ENCODE assay signal across 1 cellular context in the genomic region with DNA sequence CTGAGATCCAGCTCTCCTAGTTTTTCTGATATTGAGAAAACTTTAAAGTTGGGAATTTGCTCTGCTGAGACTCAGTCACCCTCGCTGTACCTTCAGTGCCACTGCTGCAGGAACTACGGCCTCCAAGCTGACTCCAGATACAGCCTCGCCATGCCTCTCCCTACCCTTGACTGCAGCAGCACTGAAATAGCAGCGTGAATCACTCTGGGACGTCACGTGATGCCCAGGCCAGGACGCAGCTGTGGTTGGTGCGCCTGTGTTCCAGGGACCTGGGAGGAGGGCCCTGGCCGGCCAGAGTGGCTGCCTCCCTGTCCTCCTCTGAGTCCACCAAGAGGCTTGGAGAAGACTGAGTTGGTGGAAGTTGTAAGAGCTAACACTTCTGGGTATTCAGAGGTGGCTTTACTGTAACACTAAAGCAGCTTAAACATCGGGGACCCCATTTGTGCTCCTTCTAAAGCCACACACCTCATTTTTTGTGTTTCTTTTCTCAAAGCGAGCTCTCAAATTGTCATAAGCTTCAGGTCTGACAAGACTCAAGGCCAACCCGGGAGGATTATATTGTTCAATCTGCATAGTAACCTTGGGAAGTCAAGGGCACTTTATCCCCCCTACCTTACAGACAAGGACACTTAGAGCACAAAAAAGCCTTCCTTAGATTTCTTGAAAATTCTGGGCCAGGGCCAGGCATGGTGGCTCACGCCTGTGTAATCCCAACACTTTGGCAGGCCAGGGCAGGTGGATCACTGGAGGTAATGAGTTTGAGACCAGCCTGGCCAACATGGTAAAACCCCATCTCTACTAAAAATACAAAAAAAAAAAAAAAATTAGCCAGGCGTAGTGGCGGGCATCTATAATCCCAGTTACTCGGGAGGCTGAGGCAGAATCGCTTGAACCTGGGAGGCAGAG.
TF ChIP-seq lines count a peak whose summit lies in the region.

No MANE protein-coding gene starts in this region.

TF ChIP-seq in WTC11, 78 proteins besides CTCF, POLR2A, EP300 and RAD21 (continued from another document):
- TF ChIP-seq ERG (CRISPR knock-in tag; IDR thresholded peaks at IDR 0.05), result no peak
- TF ChIP-seq NFYB (CRISPR knock-in tag; conservative IDR thresholded peaks at IDR 0.05; ENCODE audit: low read depth), result no peak
- TF ChIP-seq RORB (CRISPR knock-in tag; IDR thresholded peaks at IDR 0.05), result no peak
- no peak for TF ChIP-seq KAT7 (CRISPR knock-in tag; IDR thresholded peaks at IDR 0.05; ENCODE audit: borderline replicate concordance)
- TF ChIP-seq RELA (CRISPR knock-in tag; IDR thresholded peaks at IDR 0.05; ENCODE audit: borderline replicate concordance), result no peak
- TF ChIP-seq, protein P1, sequence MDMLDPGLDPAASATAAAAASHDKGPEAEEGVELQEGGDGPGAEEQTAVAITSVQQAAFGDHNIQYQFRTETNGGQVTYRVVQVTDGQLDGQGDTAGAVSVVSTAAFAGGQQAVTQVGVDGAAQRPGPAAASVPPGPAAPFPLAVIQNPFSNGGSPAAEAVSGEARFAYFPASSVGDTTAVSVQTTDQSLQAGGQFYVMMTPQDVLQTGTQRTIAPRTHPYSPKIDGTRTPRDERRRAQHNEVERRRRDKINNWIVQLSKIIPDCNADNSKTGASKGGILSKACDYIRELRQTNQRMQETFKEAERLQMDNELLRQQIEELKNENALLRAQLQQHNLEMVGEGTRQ (CRISPR knock-in tag; IDR thresholded peaks at IDR 0.05), result peak; percentile 97
- no peak for TF ChIP-seq CREB1 (CRISPR knock-in tag; IDR thresholded peaks at IDR 0.05)
- TF ChIP-seq, protein P2, sequence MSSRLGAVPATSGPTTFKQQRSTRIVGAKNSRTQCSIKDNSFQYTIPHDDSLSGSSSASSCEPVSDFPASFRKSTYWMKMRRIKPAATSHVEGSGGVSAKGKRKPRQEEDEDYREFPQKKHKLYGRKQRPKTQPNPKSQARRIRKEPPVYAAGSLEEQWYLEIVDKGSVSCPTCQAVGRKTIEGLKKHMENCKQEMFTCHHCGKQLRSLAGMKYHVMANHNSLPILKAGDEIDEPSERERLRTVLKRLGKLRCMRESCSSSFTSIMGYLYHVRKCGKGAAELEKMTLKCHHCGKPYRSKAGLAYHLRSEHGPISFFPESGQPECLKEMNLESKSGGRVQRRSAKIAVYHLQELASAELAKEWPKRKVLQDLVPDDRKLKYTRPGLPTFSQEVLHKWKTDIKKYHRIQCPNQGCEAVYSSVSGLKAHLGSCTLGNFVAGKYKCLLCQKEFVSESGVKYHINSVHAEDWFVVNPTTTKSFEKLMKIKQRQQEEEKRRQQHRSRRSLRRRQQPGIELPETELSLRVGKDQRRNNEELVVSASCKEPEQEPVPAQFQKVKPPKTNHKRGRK (CRISPR knock-in tag; IDR thresholded peaks at IDR 0.05; ENCODE audit: borderline replicate concordance), result no peak
- TF ChIP-seq CBFB (CRISPR knock-in tag; IDR thresholded peaks at IDR 0.05; ENCODE audit: low read depth), result no peak
- TF ChIP-seq ZMAT4 (CRISPR knock-in tag; IDR thresholded peaks at IDR 0.05), result no peak
- TF ChIP-seq FOXJ3 (CRISPR knock-in tag; IDR thresholded peaks at IDR 0.05; ENCODE audit: borderline replicate concordance), result no peak
- no peak for TF ChIP-seq TP53 (CRISPR knock-in tag; IDR thresholded peaks at IDR 0.05)
- TF ChIP-seq, protein P3, sequence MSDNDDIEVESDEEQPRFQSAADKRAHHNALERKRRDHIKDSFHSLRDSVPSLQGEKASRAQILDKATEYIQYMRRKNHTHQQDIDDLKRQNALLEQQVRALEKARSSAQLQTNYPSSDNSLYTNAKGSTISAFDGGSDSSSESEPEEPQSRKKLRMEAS (CRISPR knock-in tag; IDR thresholded peaks at IDR 0.05), result peak; percentile 81
- no peak for TF ChIP-seq OVOL2 (CRISPR knock-in tag; IDR thresholded peaks at IDR 0.05; ENCODE audit: borderline replicate concordance)
- TF ChIP-seq, protein P4, sequence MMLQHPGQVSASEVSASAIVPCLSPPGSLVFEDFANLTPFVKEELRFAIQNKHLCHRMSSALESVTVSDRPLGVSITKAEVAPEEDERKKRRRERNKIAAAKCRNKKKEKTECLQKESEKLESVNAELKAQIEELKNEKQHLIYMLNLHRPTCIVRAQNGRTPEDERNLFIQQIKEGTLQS (CRISPR knock-in tag; conservative IDR thresholded peaks at IDR 0.05), result no peak
- no peak for TF ChIP-seq PREB (CRISPR knock-in tag; IDR thresholded peaks at IDR 0.05; ENCODE audit: borderline replicate concordance)
